In genomic region chr5:159773062-159773924, GRCh38 we compare ENCODE assay signal across 8 cellular contexts.
DNase-seq lines count a peak whose midpoint lies in the region; ATAC-seq and TF ChIP-seq lines count a peak whose summit lies in the region.

No MANE protein-coding gene starts in this region.

- no peaks in the 10 kb centered on the region for H3K9me3 Mint-ChIP-seq in MCF 10A (ENCODE audit: unreplicated experiment)

- H3K27me3 Mint-ChIP-seq in MCF 10A (ENCODE audit: insufficient read depth, unreplicated experiment), result no peaks in the 10 kb centered on the region

- DNase-seq in GDM1 (lab: John Stamatoyannopoulos, UW) (peak; percentile 43), UCSD-AML1 (lab: John Stamatoyannopoulos, UW; ENCODE audit: unreplicated experiment) (peak; percentile 68), MCF 10A (ENCODE audit: unreplicated experiment) (peak; percentile 93), NCI-H187 (lab: John Stamatoyannopoulos, UW) (no peak)

- H3K9ac ChIP-seq in KMS-11, result peak overlapping the region; percentile 57; the same call in 1 of the 2 replicates
- H3K9ac ChIP-seq in iPS-20b (ENCODE audit: low read depth, low read length), result 0 out of 2 replicates have a peak overlapping the region, but pooled peaks have one; percentile 39

- H3K36me3 ChIP-seq in KMS-11 (ENCODE audit: insufficient read depth) (no peaks in the 10 kb centered on the region), iPS-20b (ENCODE audit: insufficient read depth, low read depth, low read length) (no peaks in the 10 kb centered on the region)

- peaks cover 4% of the 10 kb centered on the region for H3K4me1 ChIP-seq in KMS-11 (ENCODE audit: low read depth, poor library complexity, severe bottlenecking)
- peaks cover 22% of the 10 kb centered on the region for H3K4me1 ChIP-seq in iPS-20b (ENCODE audit: insufficient read depth, low read length)

- ATAC-seq in GM21786 (IDR thresholded peaks at IDR 0.05; ENCODE audit: unreplicated experiment), result peak; percentile 86

- peak overlapping the region; percentile 66 for H2AFZ ChIP-seq in KMS-11 (ENCODE audit: low read depth)

- peak overlapping the region; percentile 42; the same call in 1 of the 2 replicates for H3K4me2 ChIP-seq in KMS-11

- TF ChIP-seq CTCF in KMS-11 (conservative IDR thresholded peaks at IDR 0.05; ENCODE audit: low read depth, low read length) (no peak), MCF 10A (IDR thresholded peaks at IDR 0.05; ENCODE audit: unreplicated experiment) (no peak)

- no peaks in the 10 kb centered on the region for H3K9me3 ChIP-seq in iPS-20b (ENCODE audit: insufficient read depth, low read depth, low read length)

- intact Hi-C loops in MCF 10A (cut with micrococcal nuclease), result loop anchor here (2.0 to 10.0 kb wide), 8 partner anchors 54 to 318 kb away; no protein-coding TSS in a partner anchor

- no peaks in the 10 kb centered on the region for H3K79me2 ChIP-seq in KMS-11 (ENCODE audit: insufficient read depth, low read depth)

- H3K36me3 Mint-ChIP-seq in MCF 10A (ENCODE audit: insufficient read depth, unreplicated experiment), result no peaks in the 10 kb centered on the region

- peak overlapping the region; percentile 62 for H3K27ac ChIP-seq in KMS-11
- H3K27ac ChIP-seq in iPS-20b (ENCODE audit: low read length), result no peak overlapping the region
- H3K27ac ChIP-seq in skin epidermis, result peak overlapping the region in 7 of 21 experiments; percentile 7 to 61 (median 55)

- H3K4me3 Mint-ChIP-seq in MCF 10A (ENCODE audit: unreplicated experiment), result peak overlapping the region; percentile 58

- no peak overlapping the region for H3K27ac Mint-ChIP-seq in MCF 10A (ENCODE audit: low read depth, unreplicated experiment)

- no peak overlapping the region for H3K4me3 ChIP-seq in KMS-11 (IDR thresholded peaks at IDR 0.05; ENCODE audit: insufficient read depth, low read depth, low read length)
- peak overlapping the region; percentile 45 for H3K4me3 ChIP-seq in iPS-20b (ENCODE audit: low read length)
- peak overlapping the region in 6 of 7 experiments; percentile 2 to 31 (median 25) for H3K4me3 ChIP-seq in skin epidermis

- H4K20me1 ChIP-seq in KMS-11 (ENCODE audit: insufficient read depth), result no peaks in the 10 kb centered on the region

- H3K27me3 ChIP-seq in KMS-11 (ENCODE audit: insufficient read depth, low read depth) (no peaks in the 10 kb centered on the region), iPS-20b (ENCODE audit: insufficient read depth, low read length) (peaks cover 16% of the 10 kb centered on the region)

- BruUV-seq in MCF 10A (replicated peaks; lab: Mats Ljungman, UMichigan), result no TSS peak

- CTCF ChIA-PET in MCF 10A (lab: Yijun Ruan, JAX), result interaction anchor here (0.5 to 1.6 kb wide), 12 partner anchors 8 to 549 kb away, joined by 3 to 5 read pairs (median 3); no protein-coding TSS in a partner anchor

- POLR2A ChIA-PET in MCF 10A (lab: Yijun Ruan, JAX), result interaction anchor here (1.0 kb wide), 1 partner anchor 192 kb away, joined by 3 read pairs; no protein-coding TSS in a partner anchor

- H3K4me1 Mint-ChIP-seq in MCF 10A (ENCODE audit: insufficient read depth, unreplicated experiment), result peaks cover 8% of the 10 kb centered on the region

Comparison
In these comparisons a context has a peak if more than half of its experiments do, and no peak if none do; other contexts are left out.
1. DNase-seq: peak in GDM1 (single experiment), UCSD-AML1 (single experiment) and MCF 10A (single experiment); none in NCI-H187 (0 of 2).